18 cellular contexts compared by ENCODE assay signal in the genomic region with DNA sequence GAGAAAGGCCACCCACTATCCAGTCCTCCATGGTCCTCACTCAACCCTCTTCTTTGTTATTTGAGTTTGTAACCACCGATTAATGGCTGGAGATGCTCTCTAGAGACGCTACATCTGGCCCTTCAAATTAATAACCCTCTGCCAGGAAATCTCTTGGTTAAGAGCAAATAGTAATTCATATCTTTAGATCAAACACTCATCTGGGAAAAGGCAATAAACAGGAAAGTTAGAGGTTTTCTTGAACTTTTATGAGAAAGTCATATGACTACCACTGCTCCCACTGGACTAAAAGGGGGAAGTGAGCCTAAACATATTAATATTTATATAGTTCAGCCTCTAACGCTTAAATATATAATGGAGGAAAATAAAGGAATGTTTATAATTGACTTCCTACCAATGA. TPM values are rescaled to one million over a fixed set of nuclear protein-coding genes. Genes with fewer than 3 reads are reported as not detected.
DNase-seq lines count a peak whose midpoint lies in the region; ATAC-seq and TF ChIP-seq lines count a peak whose summit lies in the region.
"Had no signal": no experiment of that assay in that cellular context is flagged by ENCODE, and none has a peak within 500 bp of the region (broad histone marks: within the 10 kb centered on the region; RNA-seq: fewer than 3 reads in every experiment).

No MANE protein-coding gene starts in this region.

- POLR2A ChIA-PET in Caco-2 (lab: Charles Lee) (no interaction called here), WTC11 (lab: Charles Lee) (no interaction called here)

- CTCF ChIA-PET in Caco-2 (lab: Charles Lee) (interaction anchor here (0.6 kb wide), 1 partner anchor 54 kb away, joined by 3 read pairs; no protein-coding TSS in a partner anchor), WTC11 (lab: Charles Lee) (no interaction called here)

- H3K9me3 ChIP-seq in Caco-2 = no peaks in the 10 kb centered on the region
- H3K9me3 ChIP-seq: left lung, sigmoid colon, stomach had no signal

- no peaks in the 10 kb centered on the region; the same call in 1 of the 2 replicates for H3K36me3 ChIP-seq in Caco-2 (ENCODE audit: control insufficient read depth, insufficient read depth, low read length)
- H3K36me3 ChIP-seq: left lung, sigmoid colon, stomach had no signal

- H3K4me1 ChIP-seq in Caco-2 = peaks cover 41% of the 10 kb centered on the region

- DNase-seq in Caco-2 (no peak), GF-D8 (lab: John Stamatoyannopoulos, UW) (peak; percentile 22), WTC11 (ENCODE audit: low spot score) (no peak), activated gamma-delta T cell (lab: John Stamatoyannopoulos, UW) (no peak), GM10266 (ENCODE audit: extremely low spot score) (no peak)
- DNase-seq: activated CD4-positive, CD25-positive, alpha-beta regulatory T cell treated with anti-CD3 and anti-CD28 coated beads, Interleukin-2, amount 50 U/mL, for 72 hours; activated CD8-positive, alpha-beta memory T cell treated with anti-CD3 and anti-CD28 coated beads, Interleukin-2, amount 50 U/mL, for 48 hours; activated naive CD8-positive, alpha-beta T cell treated with anti-CD3 and anti-CD28 coated beads for 36 hours; left lung; naive thymus-derived CD8-positive, alpha-beta T cell; NCI-H1092; NCI-H2171 treated with DMSO at 0.1 percent for 48 hours; sigmoid colon; stomach; T-helper 1 cell had no signal

- H3K4me3 Mint-ChIP-seq in Caco-2 (ENCODE audit: unreplicated experiment) (peak overlapping the region; percentile 82), WTC11 (peak overlapping the region; percentile 87), nephron (peak overlapping the region; percentile 94 to 99 (median 97))
- H3K4me3 Mint-ChIP-seq: activated naive CD8-positive, alpha-beta T cell treated with anti-CD3 and anti-CD28 coated beads for 36 hours had no signal

- H3K9me3 Mint-ChIP-seq in Caco-2 (ENCODE audit: unreplicated experiment) (no peaks in the 10 kb centered on the region), WTC11 (no peaks in the 10 kb centered on the region), nephron (no peaks in the 10 kb centered on the region)
- H3K9me3 Mint-ChIP-seq: activated naive CD8-positive, alpha-beta T cell treated with anti-CD3 and anti-CD28 coated beads for 36 hours; naive thymus-derived CD8-positive, alpha-beta T cell had no signal

- no peaks in the 10 kb centered on the region for H3K27me3 ChIP-seq in Caco-2 (replicated peaks; ENCODE audit: control insufficient read depth, insufficient read depth, low read length)
- H3K27me3 ChIP-seq: sigmoid colon had no signal

- intact Hi-C loops in Caco-2 (cut with micrococcal nuclease; ENCODE audit: unreplicated experiment) = no loop called here

- H3K4me3 ChIP-seq in Caco-2 (ENCODE audit: low read depth, low read length) = peak overlapping the region; percentile 94
- H3K4me3 ChIP-seq: sigmoid colon had no signal

- ATAC-seq in WTC11 (no peak), GM18498 (IDR thresholded peaks at IDR 0.05; ENCODE audit: unreplicated experiment) (no peak)
- ATAC-seq: left lung; naive thymus-derived CD8-positive, alpha-beta T cell; Panc1 had no signal

- TF ChIP-seq CTCF in Caco-2 (IDR thresholded peaks at IDR 0.05; ENCODE audit: insufficient read depth in 1 of 2, low read depth in 1 of 2, low read length in 1 of 2, severe bottlenecking in 1 of 2, unreplicated experiment in 1 of 2) (no peak), WTC11 (IDR thresholded peaks at IDR 0.05) (no peak), nephron (IDR thresholded peaks at IDR 0.05; ENCODE audit: unreplicated experiment in 3 of 3) (no peak), GM10266 (IDR thresholded peaks at IDR 0.05; ENCODE audit: control insufficient read depth, insufficient read depth, low read depth, missing control alignments) (no peak)

- H3K4me1 Mint-ChIP-seq in Caco-2 (ENCODE audit: low read depth, unreplicated experiment) = peaks cover 18% of the 10 kb centered on the region
- H3K4me1 Mint-ChIP-seq in WTC11 = peaks cover 41% of the 10 kb centered on the region
- peaks cover 27% of the 10 kb centered on the region for H3K4me1 Mint-ChIP-seq in nephron

- H3K27ac Mint-ChIP-seq in Caco-2 (ENCODE audit: unreplicated experiment) (peak overlapping the region; percentile 4), WTC11 (no peak overlapping the region), nephron (no peak overlapping the region)
- H3K27ac Mint-ChIP-seq: activated naive CD8-positive, alpha-beta T cell treated with anti-CD3 and anti-CD28 coated beads for 36 hours; naive thymus-derived CD8-positive, alpha-beta T cell had no signal

- H3K36me3 Mint-ChIP-seq in Caco-2 (ENCODE audit: insufficient read depth, unreplicated experiment) (peaks cover 68% of the 10 kb centered on the region), WTC11 (no peaks in the 10 kb centered on the region), nephron (ENCODE audit: low read depth) (no peaks in the 10 kb centered on the region)
- H3K36me3 Mint-ChIP-seq: activated naive CD8-positive, alpha-beta T cell treated with anti-CD3 and anti-CD28 coated beads for 36 hours had no signal

- BruUV-seq in Caco-2 (replicated peaks; lab: Mats Ljungman, UMichigan) = no TSS peak

- H3K27me3 Mint-ChIP-seq in Caco-2 (ENCODE audit: insufficient read depth, unreplicated experiment) (no peaks in the 10 kb centered on the region), WTC11 (ENCODE audit: low read depth) (no peaks in the 10 kb centered on the region), nephron (ENCODE audit: low read depth) (peaks cover 4% of the 10 kb centered on the region)

TF ChIP-seq in WTC11, 78 proteins besides CTCF, POLR2A, EP300 and RAD21 (continues in another document):
- TF ChIP-seq, protein P1, sequence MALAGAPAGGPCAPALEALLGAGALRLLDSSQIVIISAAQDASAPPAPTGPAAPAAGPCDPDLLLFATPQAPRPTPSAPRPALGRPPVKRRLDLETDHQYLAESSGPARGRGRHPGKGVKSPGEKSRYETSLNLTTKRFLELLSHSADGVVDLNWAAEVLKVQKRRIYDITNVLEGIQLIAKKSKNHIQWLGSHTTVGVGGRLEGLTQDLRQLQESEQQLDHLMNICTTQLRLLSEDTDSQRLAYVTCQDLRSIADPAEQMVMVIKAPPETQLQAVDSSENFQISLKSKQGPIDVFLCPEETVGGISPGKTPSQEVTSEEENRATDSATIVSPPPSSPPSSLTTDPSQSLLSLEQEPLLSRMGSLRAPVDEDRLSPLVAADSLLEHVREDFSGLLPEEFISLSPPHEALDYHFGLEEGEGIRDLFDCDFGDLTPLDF (CRISPR knock-in tag; IDR thresholded peaks at IDR 0.05) = no peak
- TF ChIP-seq TP53 (CRISPR knock-in tag; IDR thresholded peaks at IDR 0.05) = no peak
- TF ChIP-seq, protein P2, sequence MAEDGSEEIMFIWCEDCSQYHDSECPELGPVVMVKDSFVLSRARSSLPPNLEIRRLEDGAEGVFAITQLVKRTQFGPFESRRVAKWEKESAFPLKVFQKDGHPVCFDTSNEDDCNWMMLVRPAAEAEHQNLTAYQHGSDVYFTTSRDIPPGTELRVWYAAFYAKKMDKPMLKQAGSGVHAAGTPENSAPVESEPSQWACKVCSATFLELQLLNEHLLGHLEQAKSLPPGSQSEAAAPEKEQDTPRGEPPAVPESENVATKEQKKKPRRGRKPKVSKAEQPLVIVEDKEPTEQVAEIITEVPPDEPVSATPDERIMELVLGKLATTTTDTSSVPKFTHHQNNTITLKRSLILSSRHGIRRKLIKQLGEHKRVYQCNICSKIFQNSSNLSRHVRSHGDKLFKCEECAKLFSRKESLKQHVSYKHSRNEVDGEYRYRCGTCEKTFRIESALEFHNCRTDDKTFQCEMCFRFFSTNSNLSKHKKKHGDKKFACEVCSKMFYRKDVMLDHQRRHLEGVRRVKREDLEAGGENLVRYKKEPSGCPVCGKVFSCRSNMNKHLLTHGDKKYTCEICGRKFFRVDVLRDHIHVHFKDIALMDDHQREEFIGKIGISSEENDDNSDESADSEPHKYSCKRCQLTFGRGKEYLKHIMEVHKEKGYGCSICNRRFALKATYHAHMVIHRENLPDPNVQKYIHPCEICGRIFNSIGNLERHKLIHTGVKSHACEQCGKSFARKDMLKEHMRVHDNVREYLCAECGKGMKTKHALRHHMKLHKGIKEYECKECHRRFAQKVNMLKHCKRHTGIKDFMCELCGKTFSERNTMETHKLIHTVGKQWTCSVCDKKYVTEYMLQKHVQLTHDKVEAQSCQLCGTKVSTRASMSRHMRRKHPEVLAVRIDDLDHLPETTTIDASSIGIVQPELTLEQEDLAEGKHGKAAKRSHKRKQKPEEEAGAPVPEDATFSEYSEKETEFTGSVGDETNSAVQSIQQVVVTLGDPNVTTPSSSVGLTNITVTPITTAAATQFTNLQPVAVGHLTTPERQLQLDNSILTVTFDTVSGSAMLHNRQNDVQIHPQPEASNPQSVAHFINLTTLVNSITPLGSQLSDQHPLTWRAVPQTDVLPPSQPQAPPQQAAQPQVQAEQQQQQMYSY (CRISPR knock-in tag; IDR thresholded peaks at IDR 0.05) = no peak

RNA-seq across cellular contexts. Expression of a gene that starts 2.9 kb away (rescaled TPM):
- total RNA-seq in Caco-2 (2022) (177 and 194 TPM in 2 replicates), WTC11 (2021) (30.1 to 37.1 TPM (median 30.4 TPM) in 3 replicates)

RNA-seq across cellular contexts. Expression of a gene that starts 58.5 kb away (rescaled TPM):
- total RNA-seq in Caco-2 (2022) (101 and 104 TPM in 2 replicates), WTC11 (2021) (94.6 to 136 TPM (median 124 TPM) in 3 replicates)
